ENCODE assay signal across 21 cellular contexts in genomic region chr11:80330302-80330701, GRCh38.
A peak's percentile ranks its signal among the peaks of the same experiment; 100 is the strongest.
DNase-seq lines count a peak whose midpoint lies in the region; TF ChIP-seq lines count a peak whose summit lies in the region.
"Had no signal": no experiment of that assay in that cellular context is flagged by ENCODE, and none has a peak within 500 bp of the region (broad histone marks: within the 10 kb centered on the region; RNA-seq: fewer than 3 reads in every experiment).

No MANE protein-coding gene starts in this region.

- no peaks in the 10 kb centered on the region for H3K9me3 ChIP-seq in mammary epithelial cell (replicated peaks; ENCODE audit: insufficient read depth, low read length)
- H3K9me3 ChIP-seq in hepatocyte (ENCODE audit: low read depth): no peaks in the 10 kb centered on the region
- no peaks in the 10 kb centered on the region for H3K9me3 ChIP-seq in sigmoid colon
- H3K9me3 ChIP-seq: A549, esophagus squamous epithelium had no signal

- H3K27ac ChIP-seq in mammary epithelial cell (ENCODE audit: insufficient read depth, low read depth, low read length) (no peak overlapping the region), hepatocyte (peak overlapping the region; percentile 18), sigmoid colon (no peak overlapping the region)
- H3K27ac ChIP-seq: A549, C4-2B, cardiac muscle cell, dorsolateral prefrontal cortex, esophagus squamous epithelium, WERI-Rb-1 had no signal

- H3K79me2 ChIP-seq in mammary epithelial cell (ENCODE audit: insufficient read depth, low read length): no peaks in the 10 kb centered on the region
- no peaks in the 10 kb centered on the region for H3K79me2 ChIP-seq in hepatocyte

- H3K27me3 ChIP-seq in mammary epithelial cell (ENCODE audit: insufficient read depth, low read length): no peaks in the 10 kb centered on the region
- H3K27me3 ChIP-seq in hepatocyte: no peaks in the 10 kb centered on the region
- H3K27me3 ChIP-seq in sigmoid colon: no peaks in the 10 kb centered on the region
- H3K27me3 ChIP-seq: cardiac muscle cell, esophagus squamous epithelium had no signal

- CTCF ChIA-PET in mammary epithelial cell (lab: Charles Lee; ENCODE audit: low non-redundant PET): no interaction called here

- TF ChIP-seq CTCF in mammary epithelial cell (conservative IDR thresholded peaks at IDR 0.05 in 1 of 2, IDR thresholded peaks at IDR 0.05 in 1 of 2; ENCODE audit: extremely low read depth in 1 of 2, insufficient read depth in 1 of 2, low read depth in 1 of 2, low read length in 2 of 2): no peak
- no peak for TF ChIP-seq CTCF in hepatocyte (IDR thresholded peaks at IDR 0.05; ENCODE audit: poor library complexity)
- no peak for TF ChIP-seq CTCF in sigmoid colon (IDR thresholded peaks at IDR 0.05)

- in situ Hi-C loops in mammary epithelial cell (cut with MboI; ENCODE audit: low sequenced_read_pairs in 2 of 2): no loop called here

- H3K4me2 ChIP-seq in mammary epithelial cell (ENCODE audit: insufficient read depth, low read depth, low read length) (no peak overlapping the region), hepatocyte (no peak overlapping the region)
- H3K4me2 ChIP-seq: A549 had no signal

- H4K20me1 ChIP-seq in mammary epithelial cell (ENCODE audit: insufficient read depth, low read length): no peaks in the 10 kb centered on the region
- H4K20me1 ChIP-seq in hepatocyte (ENCODE audit: insufficient read depth, poor library complexity, severe bottlenecking): no peaks in the 10 kb centered on the region

- no peak overlapping the region for H3K4me3 ChIP-seq in mammary epithelial cell (replicated peaks in 1 of 3; ENCODE audit: insufficient read depth in 1 of 3, low read depth in 2 of 3, low read length in 3 of 3)
- no peak overlapping the region for H3K4me3 ChIP-seq in hepatocyte
- H3K4me3 ChIP-seq in sigmoid colon: no peak overlapping the region
- H3K4me3 ChIP-seq: A549, cardiac muscle cell, dorsolateral prefrontal cortex, esophagus squamous epithelium had no signal

- dilution Hi-C loops in mammary epithelial cell (cut with HindIII; ENCODE audit: low sequenced_read_pairs): no loop called here

- DNase-seq in A172 (ENCODE audit: low spot score) (peak; percentile 80), OCI-M1 (lab: John Stamatoyannopoulos, UW) (peak; percentile 71), mammary epithelial cell (peak; percentile 48), hepatocyte (ENCODE audit: low spot score) (peak; percentile 48), sigmoid colon (no peak), NCI-H128 (lab: John Stamatoyannopoulos, UW; ENCODE audit: unreplicated experiment) (no peak), posterior cingulate gyrus (no peak), NCI-H1092 treated with DMSO at 0.1 percent for 48 hours (lab: John Stamatoyannopoulos, UW) (no peak)
- DNase-seq: activated CD8-positive, alpha-beta T cell treated with anti-CD3 and anti-CD28 coated beads, Interleukin-2, amount 10 ng/mL, durations not matched to agents 7 days and 5 days; activated T-cell treated with anti-CD3 and anti-CD28 coated beads, Interleukin-2, amount 50 U/mL, for 48 hours; DMS 273 treated with DMSO at 0.1 percent for 48 hours; dorsolateral prefrontal cortex; esophagus squamous epithelium; NCI-H1436; NCI-H446; Right ventricle myocardium superior; T-helper 1 cell; WERI-Rb-1 had no signal

- no peaks in the 10 kb centered on the region for H3K9me2 ChIP-seq in hepatocyte (replicated peaks; ENCODE audit: insufficient read depth)

- H2AFZ ChIP-seq in mammary epithelial cell (ENCODE audit: low read depth, low read length) (no peak overlapping the region), hepatocyte (no peak overlapping the region)

- intact Hi-C loops in mammary epithelial cell (cut with micrococcal nuclease) (no loop called here), sigmoid colon (cut with DNase I) (no loop called here), posterior cingulate gyrus (cut with DNase I) (no loop called here)

- no peak for TF ChIP-seq EP300 in sigmoid colon (IDR thresholded peaks at IDR 0.05)

- H3K4me1 ChIP-seq in mammary epithelial cell (ENCODE audit: insufficient read depth, low read length) (no peaks in the 10 kb centered on the region), hepatocyte (ENCODE audit: insufficient read depth) (no peaks in the 10 kb centered on the region), sigmoid colon (no peaks in the 10 kb centered on the region)
- H3K4me1 ChIP-seq: A549 had no signal

- WGBS in mammary epithelial cell (ENCODE audit: low coverage, missing lambda C conversion rate): 62% methylated on average over 2 of the region's 2 CpGs
- WGBS in hepatocyte (ENCODE audit: low lambda C conversion rate, missing lambda C conversion rate): 82% methylated on average over 2 of the region's 2 CpGs
- WGBS in sigmoid colon, 2 donors: 81 to 82% methylated on average over 2 of the region's 2 CpGs

- H3K9ac ChIP-seq in mammary epithelial cell (ENCODE audit: insufficient read depth, low read length): no peak overlapping the region

- H3K36me3 ChIP-seq in mammary epithelial cell (ENCODE audit: insufficient read depth, low read length) (no peaks in the 10 kb centered on the region), hepatocyte (replicated peaks; ENCODE audit: insufficient read depth, low read depth) (no peaks in the 10 kb centered on the region), sigmoid colon (no peaks in the 10 kb centered on the region)
- H3K36me3 ChIP-seq: cardiac muscle cell, esophagus squamous epithelium, WERI-Rb-1 had no signal

- BruUV-seq in mammary epithelial cell (replicated peaks; lab: Mats Ljungman, UMichigan): no TSS peak

- TF ChIP-seq POLR2A in sigmoid colon (IDR thresholded peaks at IDR 0.05): no peak

Comparison
In these comparisons a context has a peak if more than half of its experiments do, and no peak if none do; other contexts are left out.
1. DNase-seq: peak in A172 (single experiment), OCI-M1 (single experiment), mammary epithelial cell (single experiment) and hepatocyte (single experiment); none in sigmoid colon (single experiment), NCI-H128 (single experiment), posterior cingulate gyrus (0 of 10) and NCI-H1092 treated with DMSO at 0.1 percent for 48 hours (single experiment).